Comparison of ENCODE assay signal across 9 cellular contexts in genomic region chr18:58862851-58863538, GRCh38. TPM values are rescaled to one million over a fixed set of nuclear protein-coding genes. Genes with fewer than 3 reads are reported as not detected.
DNase-seq lines count a peak whose midpoint lies in the region; ATAC-seq and TF ChIP-seq lines count a peak whose summit lies in the region.
"Had no signal": no experiment of that assay in that cellular context is flagged by ENCODE, and none has a peak within 500 bp of the region (broad histone marks: within the 10 kb centered on the region; RNA-seq: fewer than 3 reads in every experiment).

No MANE protein-coding gene starts in this region.

- H3K9me3 ChIP-seq in HCT116 (ENCODE audit: control insufficient read depth in 1 of 2, insufficient read depth in 1 of 2, low read depth in 1 of 2, low read length in 2 of 2) (no peaks in the 10 kb centered on the region), Peyer's patch (no peaks in the 10 kb centered on the region), left lung (no peaks in the 10 kb centered on the region)

- H3K27me3 ChIP-seq in HCT116 (ENCODE audit: insufficient read depth, low read length), result no peaks in the 10 kb centered on the region
- H3K27me3 ChIP-seq in Peyer's patch, result no peaks in the 10 kb centered on the region
- peaks cover 0 to 32% of the 10 kb centered on the region in 2 donors for H3K27me3 ChIP-seq in left lung

- H3K4me3 Mint-ChIP-seq in central memory CD8-positive, alpha-beta T cell, result peak overlapping the region; percentile 78
- H3K4me3 Mint-ChIP-seq: T-helper 1 cell treated with Interleukin-12 subunit alpha and Interleukin-12 subunit beta and Interleukin-4 antibody, amounts not matched to agents 30 μg/mL and 1 μg/mL, for 36 hours had no signal

- ATAC-seq in HCT116 (peak; percentile 45), left lung (peak; percentile 4), GM18517 (IDR thresholded peaks at IDR 0.05; ENCODE audit: unreplicated experiment) (no peak)
- peak; percentile 25 for ATAC-seq in central memory CD8-positive, alpha-beta T cell (replicated peaks; ENCODE audit: extremely low read depth, poor library complexity, severe bottlenecking)
- ATAC-seq in stimulated activated naive CD8-positive, alpha-beta T cell treated with anti-CD3 and anti-CD28 coated beads, Interleukin-15, Interleukin-2, amounts not matched to agents 100 U/mL and 50 U/mL, for 24 hours, result peak; percentile 17

- H3K4me2 ChIP-seq in HCT116 (ENCODE audit: low read length), result peak overlapping the region; percentile 76

- H3K4me3 ChIP-seq in HCT116 (replicated peaks in 1 of 2; ENCODE audit: low read depth in 1 of 2, low read length in 2 of 2), result peak overlapping the region; percentile 37 to 62
- H3K4me3 ChIP-seq in Peyer's patch, result peak overlapping the region; percentile 47 to 62 (median 60)
- H3K4me3 ChIP-seq in left lung, result peak overlapping the region; percentile 21 to 31

- no peaks in the 10 kb centered on the region for H3K79me2 ChIP-seq in HCT116 (ENCODE audit: insufficient read depth, low read length)

- peak overlapping the region; percentile 95 for H3K27ac Mint-ChIP-seq in central memory CD8-positive, alpha-beta T cell (ENCODE audit: low read depth)
- H3K27ac Mint-ChIP-seq: T-helper 1 cell treated with Interleukin-12 subunit alpha and Interleukin-12 subunit beta and Interleukin-4 antibody, amounts not matched to agents 30 μg/mL and 1 μg/mL, for 36 hours had no signal

- H3K36me3 Mint-ChIP-seq in central memory CD8-positive, alpha-beta T cell (ENCODE audit: insufficient read depth), result peaks cover 13% of the 10 kb centered on the region

- TF ChIP-seq CTCF in HCT116 (IDR thresholded peaks at IDR 0.05 in 2 of 3, conservative IDR thresholded peaks at IDR 0.05 in 1 of 3; ENCODE audit: borderline replicate concordance in 1 of 3, insufficient read depth in 1 of 3, low read depth in 2 of 3, low read length in 2 of 3), result no peak
- TF ChIP-seq CTCF in Peyer's patch (IDR thresholded peaks at IDR 0.05), result no peak
- TF ChIP-seq CTCF in left lung (IDR thresholded peaks at IDR 0.05), result no peak

- H3K4me1 Mint-ChIP-seq in central memory CD8-positive, alpha-beta T cell, result peaks cover 36% of the 10 kb centered on the region

- CTCF ChIA-PET in HCT116 (lab: Charles Lee), result no interaction called here

- H3K9ac ChIP-seq in HCT116 (ENCODE audit: low read length), result peak overlapping the region; percentile 78

- H3K27ac ChIP-seq in HCT116 (ENCODE audit: low read depth, low read length) (peak overlapping the region; percentile 14; the same call in 1 of the 2 replicates), Peyer's patch (peak overlapping the region; percentile 86 to 95 (median 90)), left lung (peak overlapping the region; percentile 86 to 96)

- DNase-seq in DMS53 treated with DMSO at 0.1 percent for 48 hours (lab: John Stamatoyannopoulos, UW; ENCODE audit: unreplicated experiment), result peak; percentile 17
- DNase-seq in HCT116 (ENCODE audit: low read depth, low spot score), result peak; percentile 6
- DNase-seq in Peyer's patch, result peak; percentile 41 to 69 (median 55)
- peak; percentile 15 to 51 for DNase-seq in central memory CD8-positive, alpha-beta T cell (ENCODE audit: low spot score in 2 of 2)
- peak in 1 of 2 donors; percentile 81 for DNase-seq in left lung
- DNase-seq in stimulated activated naive CD8-positive, alpha-beta T cell treated with anti-CD3 and anti-CD28 coated beads, Interleukin-15, Interleukin-2, amounts not matched to agents 100 U/mL and 50 U/mL, for 24 hours, result peak; percentile 10
- no peak for DNase-seq in NCI-H187 (lab: John Stamatoyannopoulos, UW)

- no TSS peak for BruUV-seq in HCT116 (replicated peaks; lab: Mats Ljungman, UMichigan)

- no peaks in the 10 kb centered on the region for H3K9me2 ChIP-seq in HCT116 (ENCODE audit: insufficient read depth)

- RAD21 ChIA-PET in HCT116 (lab: Charles Lee; ENCODE audit: low non-redundant PET in 1 of 2, low total read pairs in 2 of 2, uncharacterized antibody in 2 of 2, unreplicated experiment in 2 of 2), result no interaction called here

- intact Hi-C loops in HCT116 (cut with micrococcal nuclease) (loop anchor here (5.0 kb wide), 1 partner anchor 76 kb away; no protein-coding TSS in a partner anchor), left lung (cut with DNase I) (no loop called here)

- no peaks in the 10 kb centered on the region for H4K20me1 ChIP-seq in HCT116 (ENCODE audit: insufficient read depth)

- no peaks in the 10 kb centered on the region for H3K9me3 Mint-ChIP-seq in central memory CD8-positive, alpha-beta T cell
- H3K9me3 Mint-ChIP-seq: T-helper 1 cell treated with Interleukin-12 subunit alpha and Interleukin-12 subunit beta and Interleukin-4 antibody, amounts not matched to agents 30 μg/mL and 1 μg/mL, for 36 hours had no signal

- H3K27me3 Mint-ChIP-seq in central memory CD8-positive, alpha-beta T cell, result peaks cover 11% of the 10 kb centered on the region

- H3K36me3 ChIP-seq in HCT116 (ENCODE audit: control insufficient read depth in 1 of 2, insufficient read depth in 2 of 2, low read length in 2 of 2), result no peaks in the 10 kb centered on the region
- no peaks in the 10 kb centered on the region for H3K36me3 ChIP-seq in Peyer's patch
- H3K36me3 ChIP-seq in left lung, result peaks cover 0 to 7% of the 10 kb centered on the region in 2 donors

- no peak for TF ChIP-seq RAD21 in HCT116 (IDR thresholded peaks at IDR 0.05; ENCODE audit: low read depth)

- H3K4me1 ChIP-seq in HCT116 (ENCODE audit: control insufficient read depth in 1 of 2, insufficient read depth in 2 of 2, low read length in 2 of 2), result peaks cover 7 to 22% of the 10 kb centered on the region in 2 experiments; a peak in 3 of 4 replicates
- H3K4me1 ChIP-seq in Peyer's patch, result peaks cover 0 to 31% (median 2%) of the 10 kb centered on the region in 4 donors
- peaks cover 7 to 46% of the 10 kb centered on the region in 2 donors for H3K4me1 ChIP-seq in left lung

- no peak for TF ChIP-seq POLR2A in HCT116 (IDR thresholded peaks at IDR 0.05; ENCODE audit: borderline replicate concordance, extremely low read depth, insufficient read depth, insufficient read length)
- no peak for TF ChIP-seq POLR2A in Peyer's patch (IDR thresholded peaks at IDR 0.05)

- peak overlapping the region; percentile 72 for H2AFZ ChIP-seq in HCT116 (ENCODE audit: low read depth, low read length, poor library complexity, severe bottlenecking)

- POLR2A ChIA-PET in HCT116 (lab: Charles Lee), result interaction anchor here (0.7 kb wide), 1 partner anchor 14 kb away, joined by 4 read pairs; no protein-coding TSS in a partner anchor

TF ChIP-seq in HCT116, 20 proteins besides CTCF, POLR2A, EP300 and RAD21:
- TF ChIP-seq ZFX (IDR thresholded peaks at IDR 0.05) (peak; percentile 71), YY1 (IDR thresholded peaks at IDR 0.05; ENCODE audit: extremely low read depth, insufficient replicate concordance, low read depth, low read length) (no peak)

RNA-seq across cellular contexts. Expression of gene ZNF532, which starts 1.7 kb away (rescaled TPM):
- total RNA-seq in HCT116 (2021; ENCODE audit: unreplicated experiment) (11.6 TPM), Peyer's patch (100 to 1,000 TPM in 1 of 4 donors, 10 to 100 TPM in 2, 1 to 10 TPM in 1; 3.9 to 188 (median 12.7) TPM), left lung (10 to 100 TPM; 56.2 to 66.2 TPM)
- polyA plus RNA-seq in HCT116 (2012), result 9.7 and 11.7 TPM in 2 replicates

Comparison
In these comparisons a context has a peak if more than half of its experiments do, and no peak if none do; other contexts are left out.
1. DNase-seq: peak in DMS53 treated with DMSO at 0.1 percent for 48 hours (single experiment), HCT116 (single experiment), Peyer's patch (3 of 3), central memory CD8-positive, alpha-beta T cell (2 of 2) and stimulated activated naive CD8-positive, alpha-beta T cell treated with anti-CD3 and anti-CD28 coated beads, Interleukin-15, Interleukin-2, amounts not matched to agents 100 U/mL and 50 U/mL, for 24 hours (single experiment); none in NCI-H187 (0 of 2).
2. H3K27ac ChIP-seq: peak in every context shown above with its lines; median percentile 91 in left lung; 90 in Peyer's patch; 14 in HCT116.
3. Peak in every context shown above with its lines, with median percentiles within 50 percentile points of each other: H3K4me3 ChIP-seq.